1 cellular context compared by ENCODE assay signal in the genomic region with DNA sequence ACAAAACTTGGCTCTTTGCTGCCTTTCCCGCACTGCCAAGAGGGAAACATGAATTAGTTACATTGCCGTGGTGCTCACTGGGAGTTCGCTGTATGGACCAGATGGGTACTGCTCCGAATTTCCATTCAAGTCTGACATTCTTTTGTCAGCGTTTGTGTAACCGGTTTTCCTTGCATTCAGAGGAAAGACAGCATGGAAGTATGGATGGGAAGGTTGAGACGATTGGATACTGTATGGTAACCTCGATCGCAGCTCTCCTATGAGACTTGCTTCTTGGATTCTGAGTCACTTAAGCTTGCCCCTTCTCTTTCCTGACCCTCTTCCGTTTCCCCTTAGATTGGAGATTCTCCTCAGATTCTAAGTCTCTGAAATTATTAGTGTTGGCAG.
TF ChIP-seq lines count a peak whose summit lies in the region.

No MANE protein-coding gene starts in this region.

TF ChIP-seq in HCT116, 20 proteins besides CTCF, POLR2A, EP300 and RAD21 (continued from another document):
- TF ChIP-seq REST (IDR thresholded peaks at IDR 0.05; ENCODE audit: low read depth) = no peak
